Comparison of ENCODE assay signal across 11 cellular contexts in genomic region chr18:46156124-46156745, GRCh38. TPM values are rescaled to one million over a fixed set of nuclear protein-coding genes. Genes with fewer than 3 reads are reported as not detected.
DNase-seq lines count a peak whose midpoint lies in the region; ATAC-seq and TF ChIP-seq lines count a peak whose summit lies in the region.
"Had no signal": no experiment of that assay in that cellular context is flagged by ENCODE, and none has a peak within 500 bp of the region (broad histone marks: within the 10 kb centered on the region; RNA-seq: fewer than 3 reads in every experiment).

No MANE protein-coding gene starts in this region.

- peaks cover 44% of the 10 kb centered on the region for H3K36me3 Mint-ChIP-seq in activated CD4-positive, alpha-beta T cell treated with anti-CD3 and anti-CD28 coated beads, Interleukin-2, amount 10 ng/mL, durations not matched to agents 7 days and 5 days (ENCODE audit: low read depth)

- 76% methylated on average over 3 of the region's 3 CpGs for WGBS in smooth muscle cell (ENCODE audit: low lambda C conversion rate)

- no TSS peak for BruUV-seq in HCT116 (replicated peaks; lab: Mats Ljungman, UMichigan)

- H3K4me2 ChIP-seq in HCT116 (ENCODE audit: low read length) (peak overlapping the region; percentile 74), smooth muscle cell (peak overlapping the region; percentile 27)

- H2AFZ ChIP-seq in HCT116 (ENCODE audit: low read depth, low read length, poor library complexity, severe bottlenecking) (no peak overlapping the region), smooth muscle cell (ENCODE audit: low read depth) (no peak overlapping the region)

- ATAC-seq in HCT116 (no peak), GM21515 (IDR thresholded peaks at IDR 0.05; ENCODE audit: unreplicated experiment) (no peak)

- H3K4me3 Mint-ChIP-seq in activated CD4-positive, alpha-beta T cell treated with anti-CD3 and anti-CD28 coated beads, Interleukin-2, amount 10 ng/mL, durations not matched to agents 7 days and 5 days = peak overlapping the region; percentile 66

- RAD21 ChIA-PET in HCT116 (lab: Charles Lee; ENCODE audit: low non-redundant PET in 1 of 2, low total read pairs in 2 of 2, uncharacterized antibody in 2 of 2, unreplicated experiment in 2 of 2) = no interaction called here

- H3K9ac ChIP-seq in HCT116 (ENCODE audit: low read length) = 0 out of 2 replicates have a peak overlapping the region, but pooled peaks have one; percentile 25
- H3K9ac ChIP-seq in smooth muscle cell (ENCODE audit: low read depth) = no peak overlapping the region
- H3K9ac ChIP-seq in colonic mucosa (ENCODE audit: low read depth in 2 of 2, low read length in 2 of 2) = no peak overlapping the region

- no peaks in the 10 kb centered on the region for H3K27me3 Mint-ChIP-seq in activated CD4-positive, alpha-beta T cell treated with anti-CD3 and anti-CD28 coated beads, Interleukin-2, amount 10 ng/mL, durations not matched to agents 7 days and 5 days

- no peaks in the 10 kb centered on the region for H3K9me2 ChIP-seq in HCT116 (ENCODE audit: insufficient read depth)

- peaks cover 31 to 53% of the 10 kb centered on the region in 2 experiments for H3K4me1 ChIP-seq in HCT116 (ENCODE audit: control insufficient read depth in 1 of 2, insufficient read depth in 2 of 2, low read length in 2 of 2)
- peaks cover 26% of the 10 kb centered on the region for H3K4me1 ChIP-seq in smooth muscle cell (ENCODE audit: low read depth)
- no peaks in the 10 kb centered on the region for H3K4me1 ChIP-seq in colonic mucosa

- H3K9me3 Mint-ChIP-seq in activated CD4-positive, alpha-beta T cell treated with anti-CD3 and anti-CD28 coated beads, Interleukin-2, amount 10 ng/mL, durations not matched to agents 7 days and 5 days = peaks cover 18% of the 10 kb centered on the region

- H3K9me3 ChIP-seq in HCT116 (ENCODE audit: control insufficient read depth in 1 of 2, insufficient read depth in 1 of 2, low read depth in 1 of 2, low read length in 2 of 2) = no peaks in the 10 kb centered on the region
- H3K9me3 ChIP-seq in smooth muscle cell (replicated peaks; ENCODE audit: low read depth) = no peaks in the 10 kb centered on the region
- no peaks in the 10 kb centered on the region for H3K9me3 ChIP-seq in colonic mucosa

- H3K79me2 ChIP-seq in HCT116 (ENCODE audit: insufficient read depth, low read length) = no peaks in the 10 kb centered on the region
- no peaks in the 10 kb centered on the region for H3K79me2 ChIP-seq in smooth muscle cell (ENCODE audit: low read depth)

- TF ChIP-seq RAD21 in HCT116 (IDR thresholded peaks at IDR 0.05; ENCODE audit: low read depth) = no peak

- peaks cover 89% of the 10 kb centered on the region for H3K4me1 Mint-ChIP-seq in activated CD4-positive, alpha-beta T cell treated with anti-CD3 and anti-CD28 coated beads, Interleukin-2, amount 10 ng/mL, durations not matched to agents 7 days and 5 days

- H4K20me1 ChIP-seq in HCT116 (ENCODE audit: insufficient read depth) (no peaks in the 10 kb centered on the region), smooth muscle cell (ENCODE audit: low read depth) (no peaks in the 10 kb centered on the region)

- TF ChIP-seq CTCF in HCT116 (IDR thresholded peaks at IDR 0.05 in 2 of 3, conservative IDR thresholded peaks at IDR 0.05 in 1 of 3; ENCODE audit: borderline replicate concordance in 1 of 3, insufficient read depth in 1 of 3, low read depth in 2 of 3, low read length in 2 of 3) (no peak), smooth muscle cell (IDR thresholded peaks at IDR 0.05; ENCODE audit: borderline replicate concordance, insufficient read depth, poor library complexity, severe bottlenecking) (no peak), colonic mucosa (IDR thresholded peaks at IDR 0.05) (no peak)

- no peaks in the 10 kb centered on the region for H3F3A ChIP-seq in smooth muscle cell (ENCODE audit: low read depth)

- DNase-seq in HCT116 (ENCODE audit: low read depth, low spot score) (no peak), caudate nucleus (lab: John Stamatoyannopoulos, UW) (no peak), smooth muscle cell (lab: John Stamatoyannopoulos, UW; ENCODE audit: unreplicated experiment) (no peak), colonic mucosa (no peak), CD1c-positive myeloid dendritic cell (ENCODE audit: extremely low spot score) (no peak), NCI-H1105 (lab: John Stamatoyannopoulos, UW) (no peak)
- DNase-seq in activated CD4-positive, alpha-beta T cell treated with anti-CD3 and anti-CD28 coated beads, Interleukin-2, amount 10 ng/mL, durations not matched to agents 7 days and 5 days = peak; percentile 51
- DNase-seq: glutamatergic neuron, NCI-H1694 treated with DMSO at 0.1 percent for 48 hours had no signal

- CTCF ChIA-PET in HCT116 (lab: Charles Lee) = interaction anchor here (1.5 to 1.7 kb wide), 2 partner anchors 17 kb away, joined by 9 to 12 read pairs; a partner anchor contains a TSS
- CTCF ChIA-PET in activated CD4-positive, alpha-beta T cell treated with anti-CD3 and anti-CD28 coated beads, Interleukin-2, amount 10 ng/mL, durations not matched to agents 7 days and 5 days (lab: Charles Lee) = interaction anchor here (1.2 to 3.9 kb wide), 2 partner anchors 17 kb away, joined by 9 to 42 read pairs; a partner anchor contains a TSS

- intact Hi-C loops in HCT116 (cut with micrococcal nuclease) (loop anchor here (10.0 kb wide), 2 partner anchors 109 to 359 kb away; no protein-coding TSS in a partner anchor), colonic mucosa (cut with DNase I) (loop anchor here (10.0 kb wide), 1 partner anchor 329 kb away; no protein-coding TSS in a partner anchor)

- no peaks in the 10 kb centered on the region for H3K27me3 ChIP-seq in HCT116 (ENCODE audit: insufficient read depth, low read length)
- H3K27me3 ChIP-seq in smooth muscle cell (ENCODE audit: low read depth) = no peaks in the 10 kb centered on the region
- no peaks in the 10 kb centered on the region for H3K27me3 ChIP-seq in colonic mucosa

- no peak for TF ChIP-seq POLR2A in HCT116 (IDR thresholded peaks at IDR 0.05; ENCODE audit: borderline replicate concordance, extremely low read depth, insufficient read depth, insufficient read length)

- H3K27ac Mint-ChIP-seq in activated CD4-positive, alpha-beta T cell treated with anti-CD3 and anti-CD28 coated beads, Interleukin-2, amount 10 ng/mL, durations not matched to agents 7 days and 5 days = peak overlapping the region; percentile 99

- H3K36me3 ChIP-seq in HCT116 (ENCODE audit: control insufficient read depth in 1 of 2, insufficient read depth in 2 of 2, low read length in 2 of 2) (no peaks in the 10 kb centered on the region), smooth muscle cell (ENCODE audit: low read depth) (no peaks in the 10 kb centered on the region), colonic mucosa (no peaks in the 10 kb centered on the region)

- H3K4me3 ChIP-seq in HCT116 (replicated peaks in 1 of 2; ENCODE audit: low read depth in 1 of 2, low read length in 2 of 2) = peak overlapping the region in 1 of 2 experiments; percentile 33; a peak in 1 of 4 replicates
- H3K4me3 ChIP-seq in smooth muscle cell = no peak overlapping the region
- no peak overlapping the region for H3K4me3 ChIP-seq in colonic mucosa
- H3K4me3 ChIP-seq: lung had no signal

- POLR2A ChIA-PET in HCT116 (lab: Charles Lee) = no interaction called here
- POLR2A ChIA-PET in activated CD4-positive, alpha-beta T cell treated with anti-CD3 and anti-CD28 coated beads, Interleukin-2, amount 10 ng/mL, durations not matched to agents 7 days and 5 days (lab: Charles Lee) = no interaction called here

- H3K27ac ChIP-seq in HCT116 (ENCODE audit: low read depth, low read length) (no peak overlapping the region), caudate nucleus (ENCODE audit: low read depth, low read length) (peak overlapping the region; percentile 27), smooth muscle cell (ENCODE audit: low read depth) (peak overlapping the region; percentile 50), colonic mucosa (no peak overlapping the region)

TF ChIP-seq in HCT116, 20 proteins besides CTCF, POLR2A, EP300 and RAD21 (continues in another document):
- no peak for TF ChIP-seq POLR2AphosphoS5 (IDR thresholded peaks at IDR 0.05; ENCODE audit: low read depth, low read length)
- no peak for TF ChIP-seq CBX3 (IDR thresholded peaks at IDR 0.05; ENCODE audit: low read depth)
- no peak for TF ChIP-seq ELF1 (IDR thresholded peaks at IDR 0.05; ENCODE audit: borderline replicate concordance, low read depth)
- no peak for TF ChIP-seq EGR1 (IDR thresholded peaks at IDR 0.05; ENCODE audit: low read depth)
- no peak for TF ChIP-seq ZFX (IDR thresholded peaks at IDR 0.05)
- no peak for TF ChIP-seq YY1 (IDR thresholded peaks at IDR 0.05; ENCODE audit: extremely low read depth, insufficient replicate concordance, low read depth, low read length)
- no peak for TF ChIP-seq ATF3 (IDR thresholded peaks at IDR 0.05)
- no peak for TF ChIP-seq JUND (IDR thresholded peaks at IDR 0.05)

RNA-seq across cellular contexts. Expression of gene HAUS1, which starts 52.0 kb away (rescaled TPM):
- total RNA-seq in HCT116 (2021; ENCODE audit: unreplicated experiment) = 46.2 TPM
- 23.8 and 39.9 TPM in 2 replicates for polyA plus RNA-seq in HCT116 (2012)
- 10 to 100 TPM; 57.9 to 58.5 TPM for total RNA-seq in activated CD4-positive, alpha-beta T cell treated with anti-CD3 and anti-CD28 coated beads, Interleukin-2, amount 10 ng/mL, durations not matched to agents 7 days and 5 days
- total RNA-seq in smooth muscle cell = 34.7 and 44.2 TPM in 2 replicates
- 29.5 and 50.6 TPM in 2 replicates for polyA plus RNA-seq in smooth muscle cell
- 10 to 100 TPM; 17.1 to 24.6 TPM for total RNA-seq in colonic mucosa

RNA-seq across cellular contexts. Expression of gene ATP5F1A, which starts 58.1 kb away (rescaled TPM):
- 563 TPM for total RNA-seq in HCT116 (2021; ENCODE audit: unreplicated experiment)
- polyA plus RNA-seq in HCT116 (2012) = 437 and 495 TPM in 2 replicates
- 100 to 1,000 TPM; 333 to 349 TPM for total RNA-seq in activated CD4-positive, alpha-beta T cell treated with anti-CD3 and anti-CD28 coated beads, Interleukin-2, amount 10 ng/mL, durations not matched to agents 7 days and 5 days
- total RNA-seq in smooth muscle cell = 432 and 586 TPM in 2 replicates
- 357 and 406 TPM in 2 replicates for polyA plus RNA-seq in smooth muscle cell
- total RNA-seq in colonic mucosa = 100 to 1,000 TPM; 792 to 799 TPM

Comparison
In these comparisons a context has a peak if more than half of its experiments do, and no peak if none do; other contexts are left out.
1. H3K27ac ChIP-seq: peak in caudate nucleus (single experiment) and smooth muscle cell (single experiment); none in HCT116 (single experiment) and colonic mucosa (single experiment).